ENCODE assay signal across 17 cellular contexts in genomic region chr7:49396194-49396593, GRCh38.
"Had no signal": no experiment of that assay in that cellular context is flagged by ENCODE, and none has a peak within 500 bp of the region (broad histone marks: within the 10 kb centered on the region; RNA-seq: fewer than 3 reads in every experiment).

No MANE protein-coding gene starts in this region.

- H3K9me3 ChIP-seq: prostate gland had no signal

- H3K27ac ChIP-seq: prostate gland had no signal

- DNase-seq: activated CD4-positive, alpha-beta memory T cell treated with anti-CD3 and anti-CD28 coated beads, Interleukin-2, amount 10 ng/mL, durations not matched to agents 7 days and 5 days; activated CD4-positive, alpha-beta T cell treated with anti-CD3 and anti-CD28 coated beads for 48 hours; activated CD4-positive, CD25-positive, alpha-beta regulatory T cell; activated naive CD4-positive, alpha-beta T cell; activated naive CD8-positive, alpha-beta T cell treated with anti-CD3 and anti-CD28 coated beads for 36 hours; activated T-cell treated with anti-CD3 and anti-CD28 coated beads, Interleukin-2, amount 50 U/mL, for 1 hour; amniotic stem cell; caudate nucleus; effector memory CD8-positive, alpha-beta T cell; head of caudate nucleus; kidney; naive thymus-derived CD8-positive, alpha-beta T cell; right cardiac atrium; stimulated activated naive CD8-positive, alpha-beta T cell treated with anti-CD3 and anti-CD28 coated beads, Interleukin-15, amount 100 ng/mL, for 72 hours; T-cell had no signal

- H3K36me3 ChIP-seq: prostate gland had no signal

- H3K4me3 ChIP-seq: prostate gland had no signal

- H3K4me1 ChIP-seq: prostate gland had no signal

- ATAC-seq: activated T-helper 17 cell treated with anti-CD3 and anti-CD28 coated beads, Interleukin-2, amount 50 U/mL, for 72 hours; effector memory CD8-positive, alpha-beta T cell; naive thymus-derived CD8-positive, alpha-beta T cell; right cardiac atrium; stimulated activated naive CD8-positive, alpha-beta T cell treated with anti-CD3 and anti-CD28 coated beads, Interleukin-15, amount 100 ng/mL, for 72 hours; T-cell had no signal
